In genomic region chr19:5828661-5829566, GRCh38 we compare ENCODE assay signal across 1 cellular context.
A peak's percentile ranks its signal among the peaks of the same experiment; 100 is the strongest.
TF ChIP-seq lines count a peak whose summit lies in the region.

No MANE protein-coding gene starts in this region.

TF ChIP-seq in HCT116, 20 proteins besides CTCF, POLR2A, EP300 and RAD21:
- TF ChIP-seq POLR2AphosphoS5 (IDR thresholded peaks at IDR 0.05; ENCODE audit: low read depth, low read length) = 0 out of 2 replicates have a peak, but pooled peaks have one; percentile 13
- TF ChIP-seq SP1 (IDR thresholded peaks at IDR 0.05; ENCODE audit: low read depth) = no peak
- TF ChIP-seq TCF7L2 (IDR thresholded peaks at IDR 0.05; ENCODE audit: borderline replicate concordance, extremely low read depth, insufficient read depth, insufficient read length) = peak; percentile 18
- TF ChIP-seq CEBPB (IDR thresholded peaks at IDR 0.05; ENCODE audit: low read depth) = no peak
